Comparison of ENCODE assay signal across 10 cellular contexts in the genomic region with DNA sequence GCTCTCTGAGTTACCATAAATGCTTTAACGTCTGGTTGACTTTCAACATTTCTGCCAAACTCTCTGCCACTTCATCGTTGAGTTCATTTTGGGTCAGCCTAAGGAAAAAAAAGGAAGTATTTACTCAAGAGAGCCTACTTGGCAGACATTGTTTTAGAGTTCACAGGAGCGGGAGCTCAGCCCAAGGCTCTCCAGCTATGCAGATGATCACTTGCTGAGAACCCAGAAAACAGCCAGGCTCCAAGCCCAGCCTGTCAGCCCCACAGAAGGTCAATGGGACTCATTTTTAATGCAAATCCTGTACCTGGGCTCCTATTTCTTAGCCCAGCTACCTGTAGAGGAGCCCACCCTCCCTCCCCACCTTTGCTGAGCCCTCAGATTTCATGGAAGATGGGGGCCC. TPM values are rescaled to one million over a fixed set of nuclear protein-coding genes. Genes with fewer than 3 reads are reported as not detected.
DNase-seq lines count a peak whose midpoint lies in the region; ATAC-seq and TF ChIP-seq lines count a peak whose summit lies in the region.
"Had no signal": no experiment of that assay in that cellular context is flagged by ENCODE, and none has a peak within 500 bp of the region (broad histone marks: within the 10 kb centered on the region; RNA-seq: fewer than 3 reads in every experiment).

No MANE protein-coding gene starts in this region.

- H3K79me2 ChIP-seq in SK-N-SH (ENCODE audit: insufficient read depth), result no peaks in the 10 kb centered on the region

- H3F3A ChIP-seq in SK-N-SH (replicated peaks; ENCODE audit: insufficient read depth), result no peaks in the 10 kb centered on the region

- H3K27me3 ChIP-seq in psoas muscle (ENCODE audit: insufficient read depth in 3 of 3, low read length in 2 of 3) (no peaks in the 10 kb centered on the region), SK-N-SH (ENCODE audit: insufficient read depth) (no peaks in the 10 kb centered on the region)

- peaks cover 15% of the 10 kb centered on the region for H3K4me1 ChIP-seq in psoas muscle
- no peaks in the 10 kb centered on the region; a peak in 1 of 4 replicates for H3K4me1 ChIP-seq in SK-N-SH (ENCODE audit: control insufficient read depth in 1 of 2, insufficient read depth in 2 of 2, low read depth in 1 of 2, low read length in 1 of 2)

- H3K4me3 ChIP-seq in psoas muscle (no peak overlapping the region), SK-N-SH (ENCODE audit: low read depth in 2 of 2, low read length in 1 of 2) (no peak overlapping the region)

- no peak overlapping the region for H3K27ac Mint-ChIP-seq in Calu3 (ENCODE audit: unreplicated experiment)
- H3K27ac Mint-ChIP-seq: naive thymus-derived CD4-positive, alpha-beta T cell had no signal

- TF ChIP-seq RAD21 in SK-N-SH (IDR thresholded peaks at IDR 0.05; ENCODE audit: low read length), result no peak

- no peaks in the 10 kb centered on the region for H4K20me1 ChIP-seq in SK-N-SH (ENCODE audit: insufficient read depth)

- H3K4me2 ChIP-seq in SK-N-SH, result no peak overlapping the region

- peak; percentile 90 for ATAC-seq in Right ventricle myocardium superior (ENCODE audit: poor library complexity)
- peak in 3 of 4 donors; percentile 31 to 50 (median 44) for ATAC-seq in psoas muscle
- ATAC-seq: activated naive CD4-positive, alpha-beta T cell treated with anti-CD3 and anti-CD28 coated beads, Interleukin-2, amount 50 U/mL, for 72 hours; naive thymus-derived CD4-positive, alpha-beta T cell had no signal

- no peak overlapping the region for H3K9ac ChIP-seq in SK-N-SH

- H3K4me3 Mint-ChIP-seq in Calu3 (ENCODE audit: low read depth, unreplicated experiment), result no peak overlapping the region
- H3K4me3 Mint-ChIP-seq: naive thymus-derived CD4-positive, alpha-beta T cell had no signal

- no TSS peak for BruUV-seq in Calu3 (replicated peaks; lab: Mats Ljungman, UMichigan)

- H3K9me3 ChIP-seq in psoas muscle, result no peaks in the 10 kb centered on the region
- H3K9me3 ChIP-seq in SK-N-SH, result no peaks in the 10 kb centered on the region

- POLR2A ChIA-PET in SK-N-SH (lab: Yijun Ruan, JAX), result no interaction called here

- CTCF ChIA-PET in Calu3 (lab: Charles Lee), result no interaction called here
- CTCF ChIA-PET in SK-N-SH (lab: Yijun Ruan, JAX), result no interaction called here

- peaks cover 13% of the 10 kb centered on the region for H3K4me1 Mint-ChIP-seq in Calu3 (ENCODE audit: low read depth, unreplicated experiment)

- H3K27ac ChIP-seq in C4-2B, result peak overlapping the region; percentile 83
- H3K27ac ChIP-seq in psoas muscle, result no peak overlapping the region
- no peak overlapping the region for H3K27ac ChIP-seq in SK-N-SH (ENCODE audit: low read depth in 2 of 2, low read length in 1 of 2)

- intact Hi-C loops in Right ventricle myocardium superior (cut with DNase I), result no loop called here
- intact Hi-C loops in psoas muscle (cut with DNase I), result no loop called here
- intact Hi-C loops in Calu3 (cut with micrococcal nuclease; ENCODE audit: unreplicated experiment), result no loop called here

- H3K36me3 Mint-ChIP-seq in Calu3 (ENCODE audit: insufficient read depth, unreplicated experiment), result peaks cover 6% of the 10 kb centered on the region

- no peaks in the 10 kb centered on the region for H3K27me3 Mint-ChIP-seq in Calu3 (ENCODE audit: unreplicated experiment)
- H3K27me3 Mint-ChIP-seq: naive thymus-derived CD4-positive, alpha-beta T cell had no signal

- H3K36me3 ChIP-seq in psoas muscle (ENCODE audit: insufficient read depth in 1 of 2, low read depth in 1 of 2) (peaks cover 0 to 36% of the 10 kb centered on the region in 2 donors), SK-N-SH (replicated peaks in 1 of 2; ENCODE audit: control insufficient read depth in 1 of 2, insufficient read depth in 2 of 2, low read length in 1 of 2) (peaks cover 41 to 49% of the 10 kb centered on the region in 2 experiments)

- no peak for TF ChIP-seq EP300 in SK-N-SH (IDR thresholded peaks at IDR 0.05; ENCODE audit: borderline replicate concordance in 1 of 2, low read depth in 1 of 2, low read length in 1 of 2)

- no peak for TF ChIP-seq CTCF in C4-2B (conservative IDR thresholded peaks at IDR 0.05)
- no peak for TF ChIP-seq CTCF in psoas muscle (IDR thresholded peaks at IDR 0.05)
- TF ChIP-seq CTCF in Calu3 (IDR thresholded peaks at IDR 0.05; ENCODE audit: unreplicated experiment), result no peak
- TF ChIP-seq CTCF in SK-N-SH (IDR thresholded peaks at IDR 0.05), result no peak

- no peaks in the 10 kb centered on the region for H3K9me2 ChIP-seq in SK-N-SH

- no peak overlapping the region for H2AFZ ChIP-seq in SK-N-SH (ENCODE audit: low read depth)

- whole genome bisulfite sequencing in psoas muscle, 3 donors, result 5 to 13% (median 10%) methylated on average over 3 of the region's 3 CpGs
- WGBS in SK-N-SH (ENCODE audit: low lambda C conversion rate), result 82% methylated on average over 3 of the region's 3 CpGs

- H3K9me3 Mint-ChIP-seq in Calu3 (ENCODE audit: low read depth, unreplicated experiment), result no peaks in the 10 kb centered on the region
- H3K9me3 Mint-ChIP-seq: activated naive CD4-positive, alpha-beta T cell treated with anti-CD3 and anti-CD28 coated beads, Interleukin-2, amount 50 U/mL, for 72 hours; naive thymus-derived CD4-positive, alpha-beta T cell had no signal

- DNase-seq in RPMI8226 (peak; percentile 86), Right ventricle myocardium superior (peak; percentile 79), psoas muscle (peak in 1 of 2 donors; percentile 65), Calu3 (no peak), NCI-H1092 treated with DMSO at 0.1 percent for 48 hours (lab: John Stamatoyannopoulos, UW) (no peak), SK-N-SH (no peak), NAMALWA (ENCODE audit: low spot score) (no peak)
- DNase-seq: naive thymus-derived CD4-positive, alpha-beta T cell had no signal

TF ChIP-seq in SK-N-SH, 30 proteins besides CTCF, POLR2A, EP300 and RAD21:
- no peak for TF ChIP-seq MXI1 (IDR thresholded peaks at IDR 0.05; ENCODE audit: low read depth, low read length)
- TF ChIP-seq SMC3 (IDR thresholded peaks at IDR 0.05; ENCODE audit: low read depth, low read length), result no peak
- TF ChIP-seq, protein P1, sequence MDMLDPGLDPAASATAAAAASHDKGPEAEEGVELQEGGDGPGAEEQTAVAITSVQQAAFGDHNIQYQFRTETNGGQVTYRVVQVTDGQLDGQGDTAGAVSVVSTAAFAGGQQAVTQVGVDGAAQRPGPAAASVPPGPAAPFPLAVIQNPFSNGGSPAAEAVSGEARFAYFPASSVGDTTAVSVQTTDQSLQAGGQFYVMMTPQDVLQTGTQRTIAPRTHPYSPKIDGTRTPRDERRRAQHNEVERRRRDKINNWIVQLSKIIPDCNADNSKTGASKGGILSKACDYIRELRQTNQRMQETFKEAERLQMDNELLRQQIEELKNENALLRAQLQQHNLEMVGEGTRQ (IDR thresholded peaks at IDR 0.05; ENCODE audit: borderline replicate concordance, low read depth, low read length), result no peak
- TF ChIP-seq GATA2 (CRISPR knock-in tag; IDR thresholded peaks at IDR 0.05), result no peak
- TF ChIP-seq NRF1 (IDR thresholded peaks at IDR 0.05; ENCODE audit: low read depth, low read length), result no peak
- no peak for TF ChIP-seq TAF1 (IDR thresholded peaks at IDR 0.05; ENCODE audit: borderline replicate concordance, low read depth, low read length)
- no peak for TF ChIP-seq REST (IDR thresholded peaks at IDR 0.05; ENCODE audit: low read depth, low read length)
- TF ChIP-seq SIN3A (IDR thresholded peaks at IDR 0.05; ENCODE audit: borderline replicate concordance, low read depth, low read length), result no peak

RNA-seq across cellular contexts. Expression of gene NOD1, which starts 45.5 kb away (rescaled TPM):
- total RNA-seq in Right ventricle myocardium superior, result 7.6 TPM
- total RNA-seq in psoas muscle, result 1 to 10 TPM; 2.5 to 4.1 (median 2.9) TPM
- polyA plus RNA-seq in psoas muscle, result 1 to 10 TPM; 1.7 to 3.3 (median 2.0) TPM
- 11.7 and 12.0 TPM in 2 replicates for total RNA-seq in Calu3 (2022)
- 5.5 and 5.6 TPM in 2 replicates for polyA plus RNA-seq in SK-N-SH (2012; rRNA removed)
- 3.2 and 3.5 TPM in 2 replicates for polyA plus RNA-seq in SK-N-SH (2012; cell fraction: cytosol; rRNA removed)
- 15.0 and 18.3 TPM in 2 replicates for polyA plus RNA-seq in SK-N-SH (2012; cell fraction: nucleus; rRNA removed)

Comparison
In these comparisons a context has a peak if more than half of its experiments do, and no peak if none do; other contexts are left out.
1. DNase-seq: peak in RPMI8226 (single experiment) and Right ventricle myocardium superior (single experiment); none in Calu3 (single experiment), NCI-H1092 treated with DMSO at 0.1 percent for 48 hours (single experiment), SK-N-SH (single experiment) and NAMALWA (single experiment).